In genomic region chr7:140176811-140177702, GRCh38 we compare ENCODE assay signal across 1 cellular context.
TF ChIP-seq lines count a peak whose summit lies in the region.

TSS of gene KDM7A (minus strand) at chr7:140176983. CDS start at chr7:140176937, 46 bp downstream.

TF ChIP-seq in HepG2, 621 proteins besides CTCF, POLR2A, EP300 and RAD21 (continued from another document and continues in another):
- TF ChIP-seq ZFP90 (CRISPR knock-in tag; IDR thresholded peaks at IDR 0.05; ENCODE audit: borderline replicate concordance) (0 out of 2 replicates have a peak, but pooled peaks have one; percentile 65), TFDP1 (CRISPR knock-in tag; IDR thresholded peaks at IDR 0.05; ENCODE audit: borderline replicate concordance) (peak; percentile 87), TAF1 (CRISPR knock-in tag; IDR thresholded peaks at IDR 0.05) (peak; percentile 51; the same call in 1 of the 2 replicates), ZSCAN21 (CRISPR knock-in tag; IDR thresholded peaks at IDR 0.05; ENCODE audit: borderline replicate concordance) (peak; percentile 92), MAZ (IDR thresholded peaks at IDR 0.05; ENCODE audit: borderline replicate concordance, low read depth, low read length) (peak; percentile 76), MAZ (CRISPR knock-in tag; IDR thresholded peaks at IDR 0.05; ENCODE audit: low read depth) (peak; percentile 94), ZBTB2 (CRISPR knock-in tag; IDR thresholded peaks at IDR 0.05; ENCODE audit: low read depth) (peak; percentile 86), CCDC6 (CRISPR knock-in tag; IDR thresholded peaks at IDR 0.05) (peak; percentile 77; the same call in 1 of the 2 replicates), KLF13 (CRISPR knock-in tag; IDR thresholded peaks at IDR 0.05) (peak; percentile 82; the same call in 1 of the 2 replicates), TEAD3 (CRISPR knock-in tag; optimal IDR thresholded peaks at IDR 0.05; ENCODE audit: borderline replicate concordance) (peak; percentile 16), ZZZ3 (CRISPR knock-in tag; IDR thresholded peaks at IDR 0.05; ENCODE audit: borderline replicate concordance) (0 out of 2 replicates have a peak, but pooled peaks have one; percentile 43), ATF1 (CRISPR knock-in tag; IDR thresholded peaks at IDR 0.05) (no peak), THAP8 (CRISPR knock-in tag; IDR thresholded peaks at IDR 0.05; ENCODE audit: borderline replicate concordance) (0 out of 2 replicates have a peak, but pooled peaks have one; percentile 43), RFX5 (IDR thresholded peaks at IDR 0.05; ENCODE audit: low read depth, low read length) (no peak), ZNF563 (CRISPR knock-in tag; IDR thresholded peaks at IDR 0.05) (peak; percentile 56; the same call in 1 of the 2 replicates), ZNF142 (CRISPR knock-in tag; IDR thresholded peaks at IDR 0.05) (0 out of 2 replicates have a peak, but pooled peaks have one; percentile 53), MYNN (CRISPR knock-in tag; IDR thresholded peaks at IDR 0.05; ENCODE audit: low read depth) (no peak), HCFC1 (IDR thresholded peaks at IDR 0.05; ENCODE audit: low read depth, low read length) (no peak; the same call in 1 of the 2 replicates), NKX3-1 (CRISPR knock-in tag; IDR thresholded peaks at IDR 0.05) (peak; percentile 38), ZNF777 (CRISPR knock-in tag; IDR thresholded peaks at IDR 0.05) (peak; percentile 70), ZBTB25 (CRISPR knock-in tag; IDR thresholded peaks at IDR 0.05) (peak; percentile 39; the same call in 1 of the 2 replicates), ZXDC (CRISPR knock-in tag; IDR thresholded peaks at IDR 0.05) (no peak), NFATC3 (CRISPR knock-in tag; IDR thresholded peaks at IDR 0.05) (no peak), KAT7 (CRISPR knock-in tag; IDR thresholded peaks at IDR 0.05; ENCODE audit: borderline replicate concordance) (peak; percentile 44; the same call in 1 of the 2 replicates), TOPORS (CRISPR knock-in tag; IDR thresholded peaks at IDR 0.05) (peak; percentile 86), RBM39 (IDR thresholded peaks at IDR 0.05; ENCODE audit: low read depth, low read length, poor library complexity, severe bottlenecking) (peak; percentile 26), ZNF776 (CRISPR knock-in tag; IDR thresholded peaks at IDR 0.05) (0 out of 2 replicates have a peak, but pooled peaks have one; percentile 40), SPEN (CRISPR knock-in tag; IDR thresholded peaks at IDR 0.05; ENCODE audit: low read depth) (peak; percentile 77), ZBTB40 (IDR thresholded peaks at IDR 0.05) (no peak), ZBTB40 (CRISPR knock-in tag; IDR thresholded peaks at IDR 0.05) (peak; percentile 69; the same call in 1 of the 2 replicates), ZSCAN30 (CRISPR knock-in tag; IDR thresholded peaks at IDR 0.05) (no peak), ZMAT3 (CRISPR knock-in tag; conservative IDR thresholded peaks at IDR 0.05) (peak; percentile 85; the same call in 1 of the 2 replicates)
